In the genomic region with DNA sequence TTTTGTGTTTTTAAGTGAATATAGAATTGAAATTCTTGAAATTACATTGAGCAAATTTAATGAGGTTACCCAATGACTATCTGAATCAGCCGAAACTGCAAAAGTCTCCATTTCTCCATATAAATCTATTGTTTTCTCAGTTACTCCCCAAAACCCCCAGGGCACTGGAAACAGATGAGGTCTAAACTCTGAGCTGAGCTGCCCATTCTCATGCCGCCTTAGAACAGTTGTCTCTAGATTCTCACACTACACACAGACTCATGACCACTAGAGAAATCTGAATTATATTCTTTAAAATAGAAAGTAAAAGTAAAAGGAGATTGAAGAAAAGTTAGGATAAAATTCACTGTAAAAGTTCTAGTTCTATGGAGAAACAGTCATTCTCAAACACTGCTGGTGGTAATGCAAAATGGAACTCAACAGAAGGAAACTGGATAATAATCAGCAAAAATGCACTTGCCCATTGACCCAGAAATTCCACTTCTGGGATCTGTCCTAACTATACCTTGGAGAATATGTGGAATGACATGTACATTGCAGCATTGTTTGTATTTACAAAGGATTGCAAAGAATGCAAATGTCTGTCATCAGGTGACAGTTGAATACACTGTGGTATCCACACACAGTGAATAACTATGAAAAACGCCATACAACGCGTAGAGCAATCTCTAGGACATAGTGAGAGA, we compare ENCODE assay signal across 23 cellular contexts.
DNase-seq lines count a peak whose midpoint lies in the region; ATAC-seq and TF ChIP-seq lines count a peak whose summit lies in the region.
"Had no signal": no experiment of that assay in that cellular context is flagged by ENCODE, and none has a peak within 500 bp of the region (broad histone marks: within the 10 kb centered on the region; RNA-seq: fewer than 3 reads in every experiment).

No MANE protein-coding gene starts in this region.

- H3K27ac Mint-ChIP-seq in activated CD4-positive, alpha-beta T cell treated with anti-CD3 and anti-CD28 coated beads, Interleukin-2, amount 10 ng/mL, durations not matched to agents 24 days and 14 days = peak overlapping the region; percentile 62
- H3K27ac Mint-ChIP-seq in activated T-helper 2 cell treated with anti-CD3 and anti-CD28 coated beads, Interferon-gamma antibody, Interleukin-2, Interleukin-4, amounts not matched to agents 10 μg/mL and 5 μg/mL and 100 μg/mL, durations not matched to agents 14 hours and 24 hours and 36 hours = peak overlapping the region; percentile 35
- peak overlapping the region; percentile 35 to 89 (median 80) for H3K27ac Mint-ChIP-seq in naive thymus-derived CD8-positive, alpha-beta T cell
- H3K27ac Mint-ChIP-seq: nephron, progenitor cell of endocrine pancreas had no signal

- DNase-seq in activated CD4-positive, alpha-beta T cell treated with anti-CD3 and anti-CD28 coated beads, Interleukin-2, amount 10 ng/mL, durations not matched to agents 24 days and 14 days = peak; percentile 65
- no peak for DNase-seq in activated CD4-positive, alpha-beta T cell treated with anti-CD3 and anti-CD28 coated beads, Interleukin-2, amount 50 U/mL, for 4 hours
- DNase-seq in GM12865 (ENCODE audit: low read depth) = peak; percentile 30
- DNase-seq in activated T-helper 2 cell treated with anti-CD3 and anti-CD28 coated beads, Interferon-gamma antibody, Interleukin-2, Interleukin-4, amounts not matched to agents 10 μg/mL and 5 μg/mL and 100 μg/mL, durations not matched to agents 14 hours and 24 hours and 36 hours (ENCODE audit: low spot score) = no peak
- no peak for DNase-seq in naive thymus-derived CD8-positive, alpha-beta T cell
- no peak for DNase-seq in caudate nucleus (lab: John Stamatoyannopoulos, UW)
- DNase-seq in occipital lobe (lab: John Stamatoyannopoulos, UW) = no peak
- DNase-seq in NCI-H2171 (lab: John Stamatoyannopoulos, UW) = no peak
- DNase-seq: activated CD4-positive, alpha-beta T cell treated with anti-CD3 and anti-CD28 coated beads, Interleukin-2, amount 50 U/mL, for 48 hours; activated gamma-delta T cell; BE2C; colonic mucosa; Kasumi-1; kidney glomerular epithelial cell; mesendoderm; NCI-H1092; NCI-H2081; NCI-H446 treated with DMSO at 0.1 percent for 48 hours; stimulated activated CD4-positive, alpha-beta T cell treated with anti-CD3 and anti-CD28 coated beads, Interleukin-2, amount 100 ng/mL, for 48 hours; uterus had no signal

- H3K27me3 Mint-ChIP-seq in activated CD4-positive, alpha-beta T cell treated with anti-CD3 and anti-CD28 coated beads, Interleukin-2, amount 10 ng/mL, durations not matched to agents 24 days and 14 days = no peaks in the 10 kb centered on the region
- H3K27me3 Mint-ChIP-seq in activated T-helper 2 cell treated with anti-CD3 and anti-CD28 coated beads, Interferon-gamma antibody, Interleukin-2, Interleukin-4, amounts not matched to agents 10 μg/mL and 5 μg/mL and 100 μg/mL, durations not matched to agents 14 hours and 24 hours and 36 hours (ENCODE audit: low read depth) = no peaks in the 10 kb centered on the region
- no peaks in the 10 kb centered on the region for H3K27me3 Mint-ChIP-seq in naive thymus-derived CD8-positive, alpha-beta T cell
- H3K27me3 Mint-ChIP-seq: progenitor cell of endocrine pancreas had no signal

- TF ChIP-seq CTCF in GM12865 (IDR thresholded peaks at IDR 0.05; ENCODE audit: insufficient read depth, low read depth, low read length, missing control alignments) = no peak

- H3K4me3 ChIP-seq in GM12865 (ENCODE audit: low read depth, low read length) = no peak overlapping the region
- H3K4me3 ChIP-seq: colonic mucosa, uterus had no signal

- H3K9me3 Mint-ChIP-seq in activated CD4-positive, alpha-beta T cell treated with anti-CD3 and anti-CD28 coated beads, Interleukin-2, amount 10 ng/mL, durations not matched to agents 24 days and 14 days = peaks cover 3% of the 10 kb centered on the region
- no peaks in the 10 kb centered on the region for H3K9me3 Mint-ChIP-seq in activated T-helper 2 cell treated with anti-CD3 and anti-CD28 coated beads, Interferon-gamma antibody, Interleukin-2, Interleukin-4, amounts not matched to agents 10 μg/mL and 5 μg/mL and 100 μg/mL, durations not matched to agents 14 hours and 24 hours and 36 hours
- no peaks in the 10 kb centered on the region for H3K9me3 Mint-ChIP-seq in naive thymus-derived CD8-positive, alpha-beta T cell
- H3K9me3 Mint-ChIP-seq: nephron had no signal

- peak overlapping the region; percentile 37 for H3K4me3 Mint-ChIP-seq in activated CD4-positive, alpha-beta T cell treated with anti-CD3 and anti-CD28 coated beads, Interleukin-2, amount 10 ng/mL, durations not matched to agents 24 days and 14 days
- H3K4me3 Mint-ChIP-seq in activated T-helper 2 cell treated with anti-CD3 and anti-CD28 coated beads, Interferon-gamma antibody, Interleukin-2, Interleukin-4, amounts not matched to agents 10 μg/mL and 5 μg/mL and 100 μg/mL, durations not matched to agents 14 hours and 24 hours and 36 hours (ENCODE audit: low read depth) = peak overlapping the region; percentile 46
- peak overlapping the region; percentile 30 to 79 (median 70) for H3K4me3 Mint-ChIP-seq in naive thymus-derived CD8-positive, alpha-beta T cell
- H3K4me3 Mint-ChIP-seq: nephron had no signal

- peaks cover 4% of the 10 kb centered on the region for H3K36me3 Mint-ChIP-seq in activated CD4-positive, alpha-beta T cell treated with anti-CD3 and anti-CD28 coated beads, Interleukin-2, amount 10 ng/mL, durations not matched to agents 24 days and 14 days (ENCODE audit: low read depth)
- H3K36me3 Mint-ChIP-seq in activated T-helper 2 cell treated with anti-CD3 and anti-CD28 coated beads, Interferon-gamma antibody, Interleukin-2, Interleukin-4, amounts not matched to agents 10 μg/mL and 5 μg/mL and 100 μg/mL, durations not matched to agents 14 hours and 24 hours and 36 hours (ENCODE audit: low read depth) = no peaks in the 10 kb centered on the region
- H3K36me3 Mint-ChIP-seq in naive thymus-derived CD8-positive, alpha-beta T cell = peaks cover 0 to 60% (median 22%) of the 10 kb centered on the region in 3 donors
- H3K36me3 Mint-ChIP-seq: brain had no signal

- peaks cover 44% of the 10 kb centered on the region for H3K4me1 Mint-ChIP-seq in activated CD4-positive, alpha-beta T cell treated with anti-CD3 and anti-CD28 coated beads, Interleukin-2, amount 10 ng/mL, durations not matched to agents 24 days and 14 days
- H3K4me1 Mint-ChIP-seq in activated T-helper 2 cell treated with anti-CD3 and anti-CD28 coated beads, Interferon-gamma antibody, Interleukin-2, Interleukin-4, amounts not matched to agents 10 μg/mL and 5 μg/mL and 100 μg/mL, durations not matched to agents 14 hours and 24 hours and 36 hours (ENCODE audit: low read depth) = peaks cover 43% of the 10 kb centered on the region
- H3K4me1 Mint-ChIP-seq in naive thymus-derived CD8-positive, alpha-beta T cell = peaks cover 45 to 85% (median 83%) of the 10 kb centered on the region in 4 donors

- no peak for ATAC-seq in naive thymus-derived CD8-positive, alpha-beta T cell

- POLR2A ChIA-PET in naive thymus-derived CD8-positive, alpha-beta T cell (lab: Charles Lee) = no interaction called here

- H3K27ac ChIP-seq in caudate nucleus (ENCODE audit: low read depth, low read length) = no peak overlapping the region
- H3K27ac ChIP-seq: colonic mucosa, uterus had no signal

- intact Hi-C loops in activated CD4-positive, alpha-beta T cell treated with anti-CD3 and anti-CD28 coated beads, Interleukin-2, amount 10 ng/mL, durations not matched to agents 24 days and 14 days (cut with micrococcal nuclease) = loop anchor here (2.0 to 5.0 kb wide), 4 partner anchors 16 to 86 kb away; no protein-coding TSS in a partner anchor
- intact Hi-C loops in activated T-helper 2 cell treated with anti-CD3 and anti-CD28 coated beads, Interferon-gamma antibody, Interleukin-2, Interleukin-4, amounts not matched to agents 10 μg/mL and 5 μg/mL and 100 μg/mL, durations not matched to agents 14 hours and 24 hours and 36 hours (cut with micrococcal nuclease) = loop anchor here (2.0 to 10.0 kb wide), 4 partner anchors 36 to 1084 kb away; partner anchors contain the start of gene TFB1M

Comparison
In these comparisons a context has a peak if more than half of its experiments do, and no peak if none do; other contexts are left out.
1. DNase-seq: peak in activated CD4-positive, alpha-beta T cell treated with anti-CD3 and anti-CD28 coated beads, Interleukin-2, amount 10 ng/mL, durations not matched to agents 24 days and 14 days (single experiment) and GM12865 (single experiment); none in activated CD4-positive, alpha-beta T cell treated with anti-CD3 and anti-CD28 coated beads, Interleukin-2, amount 50 U/mL, for 4 hours (0 of 2), activated T-helper 2 cell treated with anti-CD3 and anti-CD28 coated beads, Interferon-gamma antibody, Interleukin-2, Interleukin-4, amounts not matched to agents 10 μg/mL and 5 μg/mL and 100 μg/mL, durations not matched to agents 14 hours and 24 hours and 36 hours (single experiment), naive thymus-derived CD8-positive, alpha-beta T cell (0 of 10), caudate nucleus (0 of 61), occipital lobe (single experiment) and NCI-H2171 (single experiment).
2. Peak in every context shown above with its lines, with median percentiles within 50 percentile points of each other: H3K27ac Mint-ChIP-seq and H3K4me3 Mint-ChIP-seq.